Comparison of ENCODE assay signal across 16 cellular contexts in the genomic region with DNA sequence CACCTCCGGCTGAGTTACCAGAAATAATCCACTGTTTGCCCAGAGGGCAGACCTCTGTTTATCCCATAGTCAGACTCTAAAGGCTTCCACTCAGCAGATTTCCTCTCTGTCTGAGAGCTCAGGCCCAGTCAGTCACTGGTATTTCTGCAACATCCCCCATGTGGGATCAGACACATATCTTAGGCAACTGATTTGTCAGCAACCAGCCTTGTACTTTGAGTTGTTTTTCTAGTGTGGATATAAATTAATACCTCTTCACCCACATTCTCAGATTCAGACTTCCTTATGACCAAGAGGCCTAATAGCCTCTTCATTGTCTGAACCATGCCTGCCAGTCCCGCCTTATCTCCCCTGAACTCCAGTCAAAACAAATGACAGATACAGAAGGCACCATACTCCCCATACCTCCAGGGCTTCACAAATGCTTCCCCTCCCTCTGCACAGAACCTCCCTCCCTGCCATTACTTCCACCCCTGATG.
A peak's percentile ranks its signal among the peaks of the same experiment; 100 is the strongest.
DNase-seq lines count a peak whose midpoint lies in the region; ATAC-seq and TF ChIP-seq lines count a peak whose summit lies in the region.
"Had no signal": no experiment of that assay in that cellular context is flagged by ENCODE, and none has a peak within 500 bp of the region (broad histone marks: within the 10 kb centered on the region; RNA-seq: fewer than 3 reads in every experiment).

No MANE protein-coding gene starts in this region.

- no peaks in the 10 kb centered on the region for H3K79me1 ChIP-seq in mesenchymal stem cell (replicated peaks; ENCODE audit: low read length, poor library complexity, severe bottlenecking)

- H2BK5ac ChIP-seq in mesenchymal stem cell (ENCODE audit: low read depth, low read length, poor library complexity, severe bottlenecking) = no peak overlapping the region

- no peak overlapping the region for H4K91ac ChIP-seq in mesenchymal stem cell (ENCODE audit: low read length)

- ATAC-seq in omental fat pad (ENCODE audit: low FRiP score) = no peak
- no peak for ATAC-seq in activated CD8-positive, alpha-beta T cell treated with anti-CD3 and anti-CD28 coated beads, Interleukin-2, amount 10 ng/mL, durations not matched to agents 7 days and 5 days
- ATAC-seq: left colon had no signal

- H3K4me1 Mint-ChIP-seq in MCF 10A (ENCODE audit: insufficient read depth, unreplicated experiment) = peaks cover 26% of the 10 kb centered on the region
- peaks cover 14% of the 10 kb centered on the region for H3K4me1 Mint-ChIP-seq in activated CD8-positive, alpha-beta T cell treated with anti-CD3 and anti-CD28 coated beads, Interleukin-2, amount 10 ng/mL, durations not matched to agents 7 days and 5 days (ENCODE audit: low read depth)

- H4K8ac ChIP-seq in mesenchymal stem cell (ENCODE audit: low read length) = no peak overlapping the region

- no peaks in the 10 kb centered on the region for H3K27me3 Mint-ChIP-seq in MCF 10A (ENCODE audit: insufficient read depth, unreplicated experiment)
- no peaks in the 10 kb centered on the region for H3K27me3 Mint-ChIP-seq in activated CD8-positive, alpha-beta T cell treated with anti-CD3 and anti-CD28 coated beads, Interleukin-2, amount 10 ng/mL, durations not matched to agents 7 days and 5 days (ENCODE audit: low read depth)

- TF ChIP-seq POLR2A in breast epithelium (IDR thresholded peaks at IDR 0.05) = no peak

- DNase-seq in MCF 10A (ENCODE audit: unreplicated experiment) = no peak
- no peak for DNase-seq in breast epithelium (ENCODE audit: low spot score in 2 of 2)
- DNase-seq in cardiac fibroblast (ENCODE audit: low read depth in 2 of 2) = peak; percentile 38 to 57
- peak; percentile 90 for DNase-seq in mesenchymal stem cell
- DNase-seq in omental fat pad (ENCODE audit: low spot score) = no peak
- DNase-seq in SW480 (ENCODE audit: low spot score) = no peak
- no peak for DNase-seq in NCI-H1417 treated with DMSO at 0.1 percent for 48 hours (lab: John Stamatoyannopoulos, UW)
- DNase-seq in activated CD8-positive, alpha-beta T cell treated with anti-CD3 and anti-CD28 coated beads, Interleukin-2, amount 10 ng/mL, durations not matched to agents 7 days and 5 days = no peak
- DNase-seq: ACHN; activated CD8-positive, alpha-beta memory T cell treated with anti-CD3 and anti-CD28 coated beads for 24 hours; activated gamma-delta T cell; heart right ventricle; left colon; NCI-H1092; NCI-H2227 treated with DMSO at 0.1 percent for 48 hours; stimulated activated CD8-positive, alpha-beta memory T cell treated with anti-CD3 and anti-CD28 coated beads, Interleukin-4, amount 100 ng/mL, for 48 hours had no signal

- H3K14ac ChIP-seq in mesenchymal stem cell (ENCODE audit: low read length in 2 of 2) = no peak overlapping the region

- no peaks in the 10 kb centered on the region for H3K36me3 Mint-ChIP-seq in MCF 10A (ENCODE audit: insufficient read depth, unreplicated experiment)
- H3K36me3 Mint-ChIP-seq in activated CD8-positive, alpha-beta T cell treated with anti-CD3 and anti-CD28 coated beads, Interleukin-2, amount 10 ng/mL, durations not matched to agents 7 days and 5 days (ENCODE audit: low read depth) = no peaks in the 10 kb centered on the region

- no peaks in the 10 kb centered on the region for H3K9me3 Mint-ChIP-seq in MCF 10A (ENCODE audit: unreplicated experiment)
- peaks cover 5% of the 10 kb centered on the region for H3K9me3 Mint-ChIP-seq in activated CD8-positive, alpha-beta T cell treated with anti-CD3 and anti-CD28 coated beads, Interleukin-2, amount 10 ng/mL, durations not matched to agents 7 days and 5 days (ENCODE audit: insufficient read depth)

- H3K23ac ChIP-seq in mesenchymal stem cell (ENCODE audit: low read length in 2 of 2) = no peak overlapping the region

- POLR2A ChIA-PET in MCF 10A (lab: Yijun Ruan, JAX) = interaction anchor here (0.6 to 1.6 kb wide), 7 partner anchors 8 to 367 kb away, joined by 3 to 6 read pairs (median 4); a partner anchor contains a TSS
- POLR2A ChIA-PET in activated CD8-positive, alpha-beta T cell treated with anti-CD3 and anti-CD28 coated beads, Interleukin-2, amount 10 ng/mL, durations not matched to agents 7 days and 5 days (lab: Charles Lee) = no interaction called here

- H3K4me2 ChIP-seq in mesenchymal stem cell (ENCODE audit: low read length, poor library complexity, severe bottlenecking) = no peak overlapping the region

- H3K36me3 ChIP-seq in breast epithelium (no peaks in the 10 kb centered on the region), mesenchymal stem cell (ENCODE audit: control insufficient read depth in 1 of 2, insufficient read depth in 2 of 2, low read depth in 1 of 2, low read length in 2 of 2) (no peaks in the 10 kb centered on the region)
- H3K36me3 ChIP-seq: heart right ventricle had no signal

- H2BK12ac ChIP-seq in mesenchymal stem cell (ENCODE audit: low read length in 2 of 2) = peak overlapping the region in 1 of 2 experiments; percentile 7

- H2AK5ac ChIP-seq in mesenchymal stem cell (ENCODE audit: low read length, severe bottlenecking) = no peak overlapping the region

- H2BK15ac ChIP-seq in mesenchymal stem cell (ENCODE audit: low read depth, poor library complexity, severe bottlenecking) = no peak overlapping the region

- no TSS peak for BruUV-seq in MCF 10A (replicated peaks; lab: Mats Ljungman, UMichigan)

- WGBS in mesenchymal stem cell = 32% methylated on average over 2 of the region's 2 CpGs

- H3K4me3 ChIP-seq in breast epithelium (no peak overlapping the region), cardiac fibroblast (replicated peaks in 1 of 2; ENCODE audit: low read depth in 2 of 2, low read length in 2 of 2) (no peak overlapping the region), mesenchymal stem cell (ENCODE audit: insufficient read depth in 1 of 2, low read depth in 1 of 2, low read length in 2 of 2) (no peak overlapping the region)
- H3K4me3 ChIP-seq: heart right ventricle had no signal

- CTCF ChIA-PET in MCF 10A (lab: Yijun Ruan, JAX) = interaction anchor here (0.7 to 2.0 kb wide), 5 partner anchors 9 to 441 kb away, joined by 3 to 6 read pairs (median 3); no protein-coding TSS in a partner anchor
- CTCF ChIA-PET in activated CD8-positive, alpha-beta T cell treated with anti-CD3 and anti-CD28 coated beads, Interleukin-2, amount 10 ng/mL, durations not matched to agents 7 days and 5 days (lab: Charles Lee) = interaction anchor here (0.9 to 1.3 kb wide), 3 partner anchors 20 to 109 kb away, joined by 3 to 5 read pairs (median 5); no protein-coding TSS in a partner anchor

- H3K27ac ChIP-seq in breast epithelium = no peak overlapping the region
- no peak overlapping the region for H3K27ac ChIP-seq in mesenchymal stem cell (ENCODE audit: low read length, poor library complexity, severe bottlenecking)
- H3K27ac ChIP-seq: heart right ventricle had no signal

- intact Hi-C loops in MCF 10A (cut with micrococcal nuclease) = no loop called here
- intact Hi-C loops in breast epithelium (cut with DNase I; ENCODE audit: low total_unique reads) = no loop called here

- H3K27me3 ChIP-seq in breast epithelium (no peaks in the 10 kb centered on the region), mesenchymal stem cell (ENCODE audit: control insufficient read depth in 1 of 2, insufficient read depth in 1 of 2, low read length in 2 of 2) (no peaks in the 10 kb centered on the region)
- H3K27me3 ChIP-seq: heart right ventricle had no signal

- no peak overlapping the region for H3K4me3 Mint-ChIP-seq in MCF 10A (ENCODE audit: unreplicated experiment)
- no peak overlapping the region for H3K4me3 Mint-ChIP-seq in activated CD8-positive, alpha-beta T cell treated with anti-CD3 and anti-CD28 coated beads, Interleukin-2, amount 10 ng/mL, durations not matched to agents 7 days and 5 days

- H3K18ac ChIP-seq in mesenchymal stem cell (ENCODE audit: low read depth in 1 of 2, low read length in 2 of 2) = no peak overlapping the region

- H3K27ac Mint-ChIP-seq in MCF 10A (ENCODE audit: low read depth, unreplicated experiment) = peak overlapping the region; percentile 92
- H3K27ac Mint-ChIP-seq in activated CD8-positive, alpha-beta T cell treated with anti-CD3 and anti-CD28 coated beads, Interleukin-2, amount 10 ng/mL, durations not matched to agents 7 days and 5 days = no peak overlapping the region

- H3K9ac ChIP-seq in mesenchymal stem cell (ENCODE audit: low read length) = no peak overlapping the region

- no peak overlapping the region for H2BK120ac ChIP-seq in mesenchymal stem cell (ENCODE audit: low read depth, low read length)

- H2AFZ ChIP-seq in mesenchymal stem cell (ENCODE audit: low read depth, low read length) = no peak overlapping the region

- TF ChIP-seq CTCF in MCF 10A (IDR thresholded peaks at IDR 0.05; ENCODE audit: unreplicated experiment) = no peak
- TF ChIP-seq CTCF in breast epithelium (IDR thresholded peaks at IDR 0.05) = no peak
- no peak for TF ChIP-seq CTCF in cardiac fibroblast (IDR thresholded peaks at IDR 0.05; ENCODE audit: low read depth, low read length)
- no peak for TF ChIP-seq CTCF in omental fat pad (IDR thresholded peaks at IDR 0.05)

- H3K4me1 ChIP-seq in breast epithelium (no peaks in the 10 kb centered on the region), mesenchymal stem cell (ENCODE audit: control insufficient read depth, insufficient read depth, low read depth, low read length) (no peaks in the 10 kb centered on the region)

- H3K9me3 ChIP-seq in breast epithelium (no peaks in the 10 kb centered on the region), mesenchymal stem cell (ENCODE audit: control insufficient read depth, low read length) (no peaks in the 10 kb centered on the region)
- H3K9me3 ChIP-seq: heart right ventricle had no signal

- peak overlapping the region in 1 of 2 experiments; percentile 58 for H3K4ac ChIP-seq in mesenchymal stem cell (ENCODE audit: low read depth in 1 of 2, low read length in 2 of 2)

Comparison
In these comparisons a context has a peak if more than half of its experiments do, and no peak if none do; other contexts are left out.
1. DNase-seq: peak in cardiac fibroblast (2 of 2) and mesenchymal stem cell (single experiment); none in MCF 10A (single experiment), breast epithelium (0 of 2), omental fat pad (single experiment), SW480 (single experiment), NCI-H1417 treated with DMSO at 0.1 percent for 48 hours (single experiment) and activated CD8-positive, alpha-beta T cell treated with anti-CD3 and anti-CD28 coated beads, Interleukin-2, amount 10 ng/mL, durations not matched to agents 7 days and 5 days (single experiment).